29 cellular contexts compared by ENCODE assay signal in genomic region chr12:106680280-106680679, GRCh38.
"Had no signal": no experiment of that assay in that cellular context is flagged by ENCODE, and none has a peak within 500 bp of the region (broad histone marks: within the 10 kb centered on the region; RNA-seq: fewer than 3 reads in every experiment).

No MANE protein-coding gene starts in this region.

- ATAC-seq: effector memory CD8-positive, alpha-beta T cell; esophagus mucosa; foreskin keratinocyte; gastrocnemius medialis; gastroesophageal sphincter; heart left ventricle; heart right ventricle had no signal

- H3K27me3 ChIP-seq: colonic mucosa, dorsolateral prefrontal cortex, gastroesophageal sphincter had no signal

- H3K4me3 Mint-ChIP-seq: dendritic cell treated with granulocyte-macrophage colony-stimulating factor and Interleukin-4, amounts not matched to agents 40 ng/mL and 50 ng/mL, for 4 days; effector memory CD8-positive, alpha-beta T cell; endodermal cell had no signal

- H3K9me3 ChIP-seq: colonic mucosa, esophagus muscularis mucosa, esophagus squamous epithelium, gastrocnemius medialis, gastroesophageal sphincter, heart left ventricle, heart right ventricle had no signal

- FAIRE-seq: colon, endometrium, endothelial cell of umbilical vein, frontal cortex had no signal

- H3K36me3 ChIP-seq: colonic mucosa, esophagus muscularis mucosa, esophagus squamous epithelium, gastrocnemius medialis, gastroesophageal sphincter, heart left ventricle, heart right ventricle had no signal

- H3K27ac Mint-ChIP-seq: dendritic cell treated with granulocyte-macrophage colony-stimulating factor and Interleukin-4, amounts not matched to agents 40 ng/mL and 50 ng/mL, for 4 days; endodermal cell had no signal

- H3K4me1 ChIP-seq: colonic mucosa, esophagus muscularis mucosa, esophagus squamous epithelium, foreskin keratinocyte, gastrocnemius medialis, gastroesophageal sphincter, heart left ventricle, heart right ventricle had no signal

- H3K27ac ChIP-seq: colonic mucosa, coronary artery, dorsolateral prefrontal cortex, epithelial cell of prostate, esophagus muscularis mucosa, esophagus squamous epithelium, foreskin keratinocyte, gastrocnemius medialis, gastroesophageal sphincter, heart left ventricle, heart right ventricle had no signal

- DNase-seq: colonic mucosa; cortex of kidney; dermis blood vessel endothelial cell; dorsolateral prefrontal cortex; effector CD4-positive, alpha-beta T cell; effector CD8-positive, alpha-beta T cell; effector memory CD4-positive, alpha-beta T cell; effector memory CD8-positive, alpha-beta T cell; endodermal cell; erythroblast; esophagus squamous epithelium; foreskin fibroblast; foreskin keratinocyte; foreskin melanocyte; gastrocnemius medialis; glutamatergic neuron; head of caudate nucleus; heart left ventricle; heart right ventricle had no signal

- H3K9me3 Mint-ChIP-seq: dendritic cell treated with granulocyte-macrophage colony-stimulating factor and Interleukin-4, amounts not matched to agents 40 ng/mL and 50 ng/mL, for 4 days; effector memory CD8-positive, alpha-beta T cell; endodermal cell had no signal

- H3K4me3 ChIP-seq: colonic mucosa, coronary artery, dorsolateral prefrontal cortex, esophagus muscularis mucosa, esophagus squamous epithelium, gastrocnemius medialis, gastroesophageal sphincter, heart left ventricle, heart right ventricle had no signal
